11 cellular contexts compared by ENCODE assay signal in the genomic region with DNA sequence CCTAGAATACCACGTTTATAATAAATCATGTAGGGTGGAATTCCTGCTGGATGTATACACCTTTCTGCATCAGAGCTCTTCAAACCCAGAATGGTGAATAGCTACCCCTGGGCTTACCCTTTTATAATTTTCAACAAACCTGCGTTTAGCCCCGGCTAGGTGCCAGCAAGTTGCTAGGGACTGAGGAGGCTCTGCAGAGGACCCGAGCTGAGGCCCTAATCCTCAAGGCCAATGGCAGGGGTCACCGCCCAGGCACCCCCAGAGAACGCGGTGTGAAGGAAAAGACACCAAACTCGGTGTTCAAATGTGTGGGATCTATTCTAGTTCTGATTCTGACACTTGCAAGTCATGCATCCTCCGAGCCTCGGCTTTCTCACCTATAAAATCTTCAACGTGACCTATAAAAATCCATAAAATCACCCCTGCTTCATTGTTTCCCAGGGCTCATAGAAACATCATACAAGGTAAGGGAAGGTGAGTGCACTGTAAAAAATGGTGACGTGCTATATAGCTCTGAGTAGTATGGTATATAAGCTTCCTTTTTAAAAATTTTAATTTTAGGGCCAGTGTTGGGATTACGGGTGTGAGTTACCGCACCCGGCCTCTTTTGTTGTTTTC. TPM values are rescaled to one million over a fixed set of nuclear protein-coding genes. Genes with fewer than 3 reads are reported as not detected.
DNase-seq lines count a peak whose midpoint lies in the region; ATAC-seq and TF ChIP-seq lines count a peak whose summit lies in the region.
"Had no signal": no experiment of that assay in that cellular context is flagged by ENCODE, and none has a peak within 500 bp of the region (broad histone marks: within the 10 kb centered on the region; RNA-seq: fewer than 3 reads in every experiment).

No MANE protein-coding gene starts in this region.

- H4K8ac ChIP-seq in IMR-90 (ENCODE audit: low read depth in 2 of 2, low read length in 2 of 2) = peak overlapping the region; percentile 43 to 87

- H3K27ac Mint-ChIP-seq in type B pancreatic cell = peak overlapping the region; percentile 98
- H3K27ac Mint-ChIP-seq: activated CD8-positive, alpha-beta T cell treated with anti-CD3 and anti-CD28 coated beads, Interleukin-2, amount 10 ng/mL, durations not matched to agents 7 days and 5 days had no signal

- H3K9me3 Mint-ChIP-seq in type B pancreatic cell = no peaks in the 10 kb centered on the region
- H3K9me3 Mint-ChIP-seq: central memory CD8-positive, alpha-beta T cell had no signal

- H3K79me1 ChIP-seq in IMR-90 (ENCODE audit: low read depth in 1 of 2, low read length in 2 of 2) = peaks cover 9 to 43% of the 10 kb centered on the region in 2 experiments; a peak in 3 of 4 replicates

- H3K23ac ChIP-seq in IMR-90 (ENCODE audit: low read depth, low read length) = peak overlapping the region; percentile 41; the same call in 1 of the 2 replicates

- peaks cover 7% of the 10 kb centered on the region for H3K9me1 ChIP-seq in IMR-90 (ENCODE audit: insufficient read depth, low read length)

- H3K4ac ChIP-seq in IMR-90 (ENCODE audit: low read depth, low read length) = peak overlapping the region; percentile 68

- peak overlapping the region; percentile 74 for H3K4me2 ChIP-seq in IMR-90 (ENCODE audit: low read depth, low read length)

- peak overlapping the region; percentile 81 for H4K91ac ChIP-seq in IMR-90 (ENCODE audit: insufficient read depth, low read depth, low read length)

- H2BK15ac ChIP-seq in IMR-90 (ENCODE audit: low read depth, low read length) = peak overlapping the region; percentile 22; the same call in 1 of the 3 replicates

- dilution Hi-C loops in IMR-90 (cut with HindIII; ENCODE audit: low sequenced_read_pairs, unreplicated experiment) = no loop called here

- peak overlapping the region; percentile 90 for H2AFZ ChIP-seq in IMR-90 (replicated peaks; ENCODE audit: low read length, poor library complexity)

- H3K27ac ChIP-seq in IMR-90 (ENCODE audit: insufficient read depth, low read length) (peak overlapping the region; percentile 91), dorsolateral prefrontal cortex (peak overlapping the region in 21 of 59 donors; percentile 8 to 95 (median 55))

- peak overlapping the region; percentile 39; the same call in 1 of the 2 replicates for H3K4me3 ChIP-seq in IMR-90 (ENCODE audit: insufficient read depth, low read depth, low read length)
- H3K4me3 ChIP-seq in dorsolateral prefrontal cortex = peak overlapping the region in 30 of 59 donors; percentile 3 to 49 (median 28)
- no peak overlapping the region for H3K4me3 ChIP-seq in mucosa of descending colon

- TF ChIP-seq RAD21 in IMR-90 (IDR thresholded peaks at IDR 0.05; ENCODE audit: low read length) = no peak

- H3K18ac ChIP-seq in IMR-90 (ENCODE audit: low read depth, low read length) = peak overlapping the region; percentile 48

- peak overlapping the region; percentile 50 for H3K14ac ChIP-seq in IMR-90 (replicated peaks; ENCODE audit: low read depth, low read length)

- in situ Hi-C loops in IMR-90 (cut with MboI; ENCODE audit: low sequenced_read_pairs) = loop anchor here (10.0 kb wide), 1 partner anchor 53 kb away; no protein-coding TSS in a partner anchor

- H4K5ac ChIP-seq in IMR-90 (ENCODE audit: low read depth, low read length) = peak overlapping the region; percentile 27

- H3K36me3 Mint-ChIP-seq in type B pancreatic cell = peaks cover 5% of the 10 kb centered on the region

- H3K4me1 Mint-ChIP-seq in type B pancreatic cell (ENCODE audit: unreplicated experiment) = peaks cover 19% of the 10 kb centered on the region

- WGBS in IMR-90 (ENCODE audit: extremely low coverage in 2 of 2, insufficient read length in 1 of 2), 2 experiments = 40% methylated on average over 3 of the region's 15 CpGs; no CpG with 5 or more reads in 1 of the 2 experiments

- peak overlapping the region; percentile 77 for H2BK5ac ChIP-seq in IMR-90 (ENCODE audit: low read depth, low read length, poor library complexity, severe bottlenecking)

- H2BK120ac ChIP-seq in IMR-90 (ENCODE audit: low read depth, low read length) = peak overlapping the region; percentile 97

- peaks cover 14% of the 10 kb centered on the region for H4K20me1 ChIP-seq in IMR-90 (ENCODE audit: insufficient read depth, low read length)

- peak overlapping the region; percentile 86 for H2AK9ac ChIP-seq in IMR-90 (replicated peaks; ENCODE audit: low read depth, low read length, poor library complexity)

- ATAC-seq in IMR-90 (ENCODE audit: low read depth) (no peak), mucosa of descending colon (peak; percentile 4)
- ATAC-seq: activated CD8-positive, alpha-beta T cell treated with anti-CD3 and anti-CD28 coated beads, Interleukin-2, amount 10 ng/mL, durations not matched to agents 7 days and 5 days had no signal

- H2BK20ac ChIP-seq in IMR-90 (ENCODE audit: low read depth, low read length) = peak overlapping the region; percentile 48; the same call in 1 of the 2 replicates

- no peak for TF ChIP-seq CTCF in IMR-90 (conservative IDR thresholded peaks at IDR 0.05; ENCODE audit: low read depth, low read length)
- TF ChIP-seq CTCF in dorsolateral prefrontal cortex (IDR thresholded peaks at IDR 0.05 in 54 of 56, conservative IDR thresholded peaks at IDR 0.05 in 2 of 56; ENCODE audit: low read depth in 1 of 56, partially characterized antibody in 56 of 56) = no peak
- TF ChIP-seq CTCF in mucosa of descending colon (IDR thresholded peaks at IDR 0.05) = no peak
- no peak for TF ChIP-seq CTCF in type B pancreatic cell (conservative IDR thresholded peaks at IDR 0.05)

- no TSS peak for BruUV-seq in IMR-90 (replicated peaks; lab: Mats Ljungman, UMichigan)

- no peak for TF ChIP-seq POLR2A in IMR-90 (IDR thresholded peaks at IDR 0.05; ENCODE audit: low read depth, low read length)

- peak overlapping the region; percentile 87 for H3K4me3 Mint-ChIP-seq in type B pancreatic cell
- H3K4me3 Mint-ChIP-seq: activated CD8-positive, alpha-beta T cell treated with anti-CD3 and anti-CD28 coated beads, Interleukin-2, amount 10 ng/mL, durations not matched to agents 7 days and 5 days; central memory CD8-positive, alpha-beta T cell had no signal

- intact Hi-C loops in IMR-90 (cut with micrococcal nuclease) = no loop called here
- intact Hi-C loops in dorsolateral prefrontal cortex (cut with DNase I) = loop anchor here in 1 of 2 donors (5.0 kb wide), 1 partner anchor 66 kb away; no protein-coding TSS in a partner anchor
- intact Hi-C loops in mucosa of descending colon (cut with DNase I, micrococcal nuclease) = loop anchor here (10.0 kb wide), 1 partner anchor 53 kb away; no protein-coding TSS in a partner anchor

- H3K27me3 Mint-ChIP-seq in type B pancreatic cell = peaks cover 3% of the 10 kb centered on the region
- H3K27me3 Mint-ChIP-seq: central memory CD8-positive, alpha-beta T cell had no signal

- H3K4me1 ChIP-seq in IMR-90 (ENCODE audit: control insufficient read depth, insufficient read depth, low read length) (peaks cover 17% of the 10 kb centered on the region), mucosa of descending colon (ENCODE audit: low read depth) (peaks cover 22% of the 10 kb centered on the region)

- 0 out of 2 replicates have a peak overlapping the region, but pooled peaks have one; percentile 5 for H2AK5ac ChIP-seq in IMR-90 (ENCODE audit: low read depth, low read length)

- peak overlapping the region; percentile 8 for H3K9ac ChIP-seq in IMR-90 (ENCODE audit: low read depth, low read length)

- H3K36me3 ChIP-seq in IMR-90 (ENCODE audit: control insufficient read depth, insufficient read depth, low read length) (no peaks in the 10 kb centered on the region), mucosa of descending colon (ENCODE audit: low read depth) (peaks cover 4% of the 10 kb centered on the region)

- CTCF ChIA-PET in IMR-90 (lab: Yijun Ruan, JAX) = interaction anchor here (1.0 to 1.7 kb wide), 2 partner anchors 14 to 64 kb away, joined by 3 read pairs; no protein-coding TSS in a partner anchor

- H3K27me3 ChIP-seq in IMR-90 (ENCODE audit: control insufficient read depth, insufficient read depth, low read length) = no peaks in the 10 kb centered on the region
- H3K27me3 ChIP-seq in dorsolateral prefrontal cortex = peaks cover 0 to 33% (median 0%) of the 10 kb centered on the region in 45 donors

- H3K9me3 ChIP-seq in IMR-90 (ENCODE audit: control insufficient read depth, insufficient read depth, low read length) (no peaks in the 10 kb centered on the region), mucosa of descending colon (no peaks in the 10 kb centered on the region)

- no peak for DNase-seq in IMR-90
- no peak for DNase-seq in dorsolateral prefrontal cortex
- peak in 1 of 3 donors; percentile 36 for DNase-seq in mucosa of descending colon
- no peak for DNase-seq in type B pancreatic cell (ENCODE audit: extremely low spot score, unreplicated experiment)
- DNase-seq in activated CD8-positive, alpha-beta memory T cell treated with anti-CD3 and anti-CD28 coated beads, Interleukin-2, amount 50 U/mL, for 48 hours = no peak
- DNase-seq in NCI-H345 (lab: John Stamatoyannopoulos, UW) = no peak
- DNase-seq in NCI-H2227 treated with DMSO at 0.1 percent for 48 hours (lab: John Stamatoyannopoulos, UW) = no peak
- DNase-seq: activated CD8-positive, alpha-beta T cell treated with anti-CD3 and anti-CD28 coated beads, Interleukin-2, amount 10 ng/mL, durations not matched to agents 7 days and 5 days; NCI-H1105; RPMI8226 had no signal

- POLR2A ChIA-PET in IMR-90 (lab: Charles Lee; ENCODE audit: unreplicated experiment) = no interaction called here

- peak overlapping the region; percentile 88 for H3K56ac ChIP-seq in IMR-90 (ENCODE audit: extremely low read depth, insufficient read depth, low read length)

TF ChIP-seq in IMR-90, 13 proteins besides CTCF, POLR2A, EP300 and RAD21 (continues in another document):
- no peak for TF ChIP-seq RCOR1 (IDR thresholded peaks at IDR 0.05; ENCODE audit: insufficient replicate concordance, low read length)
- no peak for TF ChIP-seq BHLHE40 (IDR thresholded peaks at IDR 0.05; ENCODE audit: low read depth, low read length)
- no peak for TF ChIP-seq SMC3 (IDR thresholded peaks at IDR 0.05; ENCODE audit: low read depth, low read length)
- no peak for TF ChIP-seq MAFK (IDR thresholded peaks at IDR 0.05; ENCODE audit: low read depth, low read length)
- no peak for TF ChIP-seq RFX5 (IDR thresholded peaks at IDR 0.05; ENCODE audit: low read depth, low read length)
- TF ChIP-seq CEBPB (IDR thresholded peaks at IDR 0.05; ENCODE audit: low read depth, low read length) = no peak
- no peak for TF ChIP-seq FOS (IDR thresholded peaks at IDR 0.05; ENCODE audit: low read depth, low read length)
- no peak for TF ChIP-seq MAZ (IDR thresholded peaks at IDR 0.05; ENCODE audit: borderline replicate concordance, low read depth, low read length)

RNA-seq across cellular contexts. Expression of a gene that starts 2.5 kb away (rescaled TPM):
- total RNA-seq in IMR-90 (2012; rRNA removed) (39.4 and 40.8 TPM in 2 replicates), dorsolateral prefrontal cortex (100 to 1,000 TPM in 70 of 120 experiments, 10 to 100 TPM in 50; 47.9 to 162 (median 105) TPM), mucosa of descending colon (100 to 1,000 TPM; 252 to 424 (median 367) TPM), type B pancreatic cell (ENCODE audit: low replicate concordance) (122 and 248 TPM in 2 replicates)
- 109 and 114 TPM in 2 replicates for polyA plus RNA-seq in IMR-90 (2012; rRNA removed)
- 104 and 105 TPM in 2 replicates for polyA plus RNA-seq in IMR-90 (2012; cell fraction: cytosol; rRNA removed)
- polyA plus RNA-seq in IMR-90 (2012; cell fraction: nucleus; rRNA removed; ENCODE audit: low replicate concordance) = 86.2 and 114 TPM in 2 replicates
